Comparison of ENCODE assay signal across 28 cellular contexts in the genomic region with DNA sequence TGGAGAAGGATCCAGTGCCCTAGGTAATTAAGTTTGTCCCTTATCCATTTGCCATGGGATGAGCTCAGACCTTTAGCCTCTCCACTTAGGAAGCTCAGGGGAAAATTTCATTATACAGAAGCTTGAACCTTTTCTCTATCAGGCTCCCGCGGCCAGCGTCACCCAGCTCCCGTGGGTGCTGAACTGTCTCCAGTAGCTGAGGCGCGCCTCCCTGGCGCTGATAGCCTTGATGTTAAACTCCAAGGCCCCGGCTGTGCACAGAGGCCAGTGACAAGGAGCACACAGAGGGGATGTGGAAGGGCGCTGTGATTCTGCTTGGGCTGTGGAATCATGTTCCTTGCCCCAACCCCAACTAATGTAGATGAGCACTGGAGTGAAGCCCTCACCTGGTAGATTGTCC. TPM values are rescaled to one million over a fixed set of nuclear protein-coding genes. Genes with fewer than 3 reads are reported as not detected.
DNase-seq lines count a peak whose midpoint lies in the region; ATAC-seq, FAIRE-seq and TF ChIP-seq lines count a peak whose summit lies in the region.
"Had no signal": no experiment of that assay in that cellular context is flagged by ENCODE, and none has a peak within 500 bp of the region (broad histone marks: within the 10 kb centered on the region; RNA-seq: fewer than 3 reads in every experiment).

No MANE protein-coding gene starts in this region.

- H2AFZ ChIP-seq in astrocyte (ENCODE audit: low read depth, low read length) = no peak overlapping the region

- H3K36me3 ChIP-seq in A673 (ENCODE audit: insufficient read depth, low read length, poor library complexity, severe bottlenecking) (no peaks in the 10 kb centered on the region), astrocyte (ENCODE audit: insufficient read depth, low read length) (peaks cover 14% of the 10 kb centered on the region), mesendoderm (ENCODE audit: control insufficient read depth, insufficient read depth, low read length) (peaks cover 2% of the 10 kb centered on the region), prostate gland (no peaks in the 10 kb centered on the region), heart left ventricle (peaks cover 0 to 51% (median 8%) of the 10 kb centered on the region in 9 donors)
- H3K36me3 ChIP-seq: colonic mucosa had no signal

- POLR2A ChIA-PET in A673 (lab: Charles Lee; ENCODE audit: low non-redundant PET) = no interaction called here
- POLR2A ChIA-PET in activated CD8-positive, alpha-beta T cell treated with anti-CD3 and anti-CD28 coated beads, Interleukin-2, amount 10 ng/mL, durations not matched to agents 7 days and 5 days (lab: Charles Lee) = no interaction called here

- BruUV-seq in A673 (replicated peaks; lab: Mats Ljungman, UMichigan) = no TSS peak

- no peak overlapping the region for H3K56ac ChIP-seq in mesendoderm (ENCODE audit: low read length)

- peaks cover 19% of the 10 kb centered on the region for H3K4me1 ChIP-seq in A673 (ENCODE audit: insufficient read depth, low read length, poor library complexity, severe bottlenecking)
- peaks cover 48% of the 10 kb centered on the region for H3K4me1 ChIP-seq in astrocyte (ENCODE audit: insufficient read depth, low read length)
- peaks cover 9% of the 10 kb centered on the region for H3K4me1 ChIP-seq in mesendoderm (ENCODE audit: control insufficient read depth, low read depth, low read length)
- H3K4me1 ChIP-seq in prostate gland (replicated peaks) = peaks cover 11% of the 10 kb centered on the region
- H3K4me1 ChIP-seq in heart left ventricle = peaks cover 0 to 16% (median 3%) of the 10 kb centered on the region in 12 donors
- H3K4me1 ChIP-seq: colonic mucosa had no signal

- no peaks in the 10 kb centered on the region for H3K9me3 Mint-ChIP-seq in astrocyte (ENCODE audit: unreplicated experiment)
- no peaks in the 10 kb centered on the region for H3K9me3 Mint-ChIP-seq in activated CD8-positive, alpha-beta T cell treated with anti-CD3 and anti-CD28 coated beads, Interleukin-2, amount 10 ng/mL, durations not matched to agents 7 days and 5 days (ENCODE audit: insufficient read depth)
- H3K9me3 Mint-ChIP-seq: endodermal cell, type B pancreatic cell had no signal

- TF ChIP-seq CTCF in A673 (conservative IDR thresholded peaks at IDR 0.05; ENCODE audit: low read depth, low read length) = no peak
- no peak for TF ChIP-seq CTCF in astrocyte (IDR thresholded peaks at IDR 0.05; ENCODE audit: insufficient read depth, low read depth, low read length)
- TF ChIP-seq CTCF in prostate gland (IDR thresholded peaks at IDR 0.05) = no peak
- TF ChIP-seq CTCF in heart left ventricle (IDR thresholded peaks at IDR 0.05) = no peak

- H3K9ac ChIP-seq in astrocyte (ENCODE audit: low read length) = no peak overlapping the region
- no peak overlapping the region for H3K9ac ChIP-seq in mesendoderm (ENCODE audit: low read length)
- H3K9ac ChIP-seq: BLaER1 treated with 17β-estradiol and CSF1 and Interleukin-3, amounts not matched to agents 10 nM and 100 nM; SK-N-SH had no signal

- no peak overlapping the region for H2BK120ac ChIP-seq in mesendoderm (ENCODE audit: low read depth, low read length)

- H3K4me3 Mint-ChIP-seq in astrocyte (ENCODE audit: unreplicated experiment) = no peak overlapping the region
- no peak overlapping the region for H3K4me3 Mint-ChIP-seq in activated CD8-positive, alpha-beta T cell treated with anti-CD3 and anti-CD28 coated beads, Interleukin-2, amount 10 ng/mL, durations not matched to agents 7 days and 5 days
- H3K4me3 Mint-ChIP-seq: endodermal cell, type B pancreatic cell had no signal

- no peak overlapping the region for H3K27ac Mint-ChIP-seq in astrocyte (ENCODE audit: unreplicated experiment)
- no peak overlapping the region for H3K27ac Mint-ChIP-seq in activated CD8-positive, alpha-beta T cell treated with anti-CD3 and anti-CD28 coated beads, Interleukin-2, amount 10 ng/mL, durations not matched to agents 7 days and 5 days

- CTCF ChIA-PET in A673 (lab: Charles Lee) = no interaction called here
- CTCF ChIA-PET in activated CD8-positive, alpha-beta T cell treated with anti-CD3 and anti-CD28 coated beads, Interleukin-2, amount 10 ng/mL, durations not matched to agents 7 days and 5 days (lab: Charles Lee) = no interaction called here

- no peak for ATAC-seq in heart left ventricle
- no peak for ATAC-seq in activated CD8-positive, alpha-beta T cell treated with anti-CD3 and anti-CD28 coated beads, Interleukin-2, amount 10 ng/mL, durations not matched to agents 7 days and 5 days
- no peak for ATAC-seq in HG03097 (IDR thresholded peaks at IDR 0.05; ENCODE audit: low FRiP score, unreplicated experiment)
- ATAC-seq: GM12878 had no signal

- H2BK15ac ChIP-seq in mesendoderm (replicated peaks; ENCODE audit: low read depth) = no peak overlapping the region

- H3K18ac ChIP-seq in mesendoderm (ENCODE audit: low read length) = peak overlapping the region; percentile 75

- no peaks in the 10 kb centered on the region for H4K20me1 ChIP-seq in astrocyte (ENCODE audit: insufficient read depth, low read length)
- H4K20me1 ChIP-seq: BLaER1 treated with 17β-estradiol and CSF1 and Interleukin-3, amounts not matched to agents 10 nM and 100 nM had no signal

- no peak overlapping the region for H2AK5ac ChIP-seq in mesendoderm (ENCODE audit: low read length)

- H3K79me2 ChIP-seq in astrocyte (ENCODE audit: insufficient read depth, low read length) = no peaks in the 10 kb centered on the region
- no peaks in the 10 kb centered on the region for H3K79me2 ChIP-seq in mesendoderm (ENCODE audit: control insufficient read depth, insufficient read depth, low read length)

- WGBS in mesendoderm (ENCODE audit: extremely low coverage, insufficient coverage, low lambda C conversion rate) = no CpG with 5 or more reads among the region's 9 CpGs
- 94% methylated on average over 9 of the region's 9 CpGs for WGBS in prostate gland
- 95 to 98% (median 96%) methylated on average over 9 of the region's 9 CpGs for WGBS in heart left ventricle, 4 donors

- DNase-seq in A673 (ENCODE audit: low spot score) = no peak
- DNase-seq in astrocyte (ENCODE audit: low read depth) = no peak
- no peak for DNase-seq in mesendoderm
- no peak for DNase-seq in prostate gland (ENCODE audit: low spot score)
- no peak for DNase-seq in effector CD8-positive, alpha-beta T cell (lab: John Stamatoyannopoulos, UW)
- DNase-seq in heart left ventricle = no peak
- DNase-seq in activated CD8-positive, alpha-beta T cell treated with anti-CD3 and anti-CD28 coated beads, Interleukin-2, amount 10 ng/mL, durations not matched to agents 7 days and 5 days = no peak
- DNase-seq: activated CD4-positive, alpha-beta T cell treated with anti-CD3 and anti-CD28 coated beads, Interleukin-2, amount 50 U/mL, for 48 hours; activated CD4-positive, CD25-positive, alpha-beta regulatory T cell; activated gamma-delta T cell; activated T-cell treated with anti-CD3 and anti-CD28 coated beads for 4 hours; brain microvascular endothelial cell; Caco-2; colonic mucosa; mucosa of descending colon; NCI-H1105 treated with DMSO at 0.1 percent for 48 hours; NCI-H2081; retina; SK-N-SH; spleen; stimulated activated CD4-positive, alpha-beta T cell treated with anti-CD3 and anti-CD28 coated beads, Interleukin-4, amount 100 ng/mL, for 1 hour; stimulated activated naive CD4-positive, alpha-beta T cell had no signal

- peaks cover 46% of the 10 kb centered on the region for H3K4me1 Mint-ChIP-seq in astrocyte (ENCODE audit: low read depth, unreplicated experiment)
- no peaks in the 10 kb centered on the region for H3K4me1 Mint-ChIP-seq in activated CD8-positive, alpha-beta T cell treated with anti-CD3 and anti-CD28 coated beads, Interleukin-2, amount 10 ng/mL, durations not matched to agents 7 days and 5 days (ENCODE audit: low read depth)

- H3K4me3 ChIP-seq in A673 (ENCODE audit: low read depth, low read length, poor library complexity, severe bottlenecking) (no peak overlapping the region), astrocyte (ENCODE audit: insufficient read depth, low read depth, low read length) (no peak overlapping the region), mesendoderm (ENCODE audit: low read length) (no peak overlapping the region), prostate gland (no peak overlapping the region), heart left ventricle (no peak overlapping the region)
- H3K4me3 ChIP-seq: BLaER1 treated with 17β-estradiol and CSF1 and Interleukin-3, amounts not matched to agents 10 nM and 100 nM; colonic mucosa; GM12878; mucosa of descending colon; spleen had no signal

- H3K23ac ChIP-seq in mesendoderm (ENCODE audit: low read length) = no peak overlapping the region

- peaks cover 8% of the 10 kb centered on the region for H3K36me3 Mint-ChIP-seq in astrocyte (ENCODE audit: low read depth, unreplicated experiment)
- H3K36me3 Mint-ChIP-seq in activated CD8-positive, alpha-beta T cell treated with anti-CD3 and anti-CD28 coated beads, Interleukin-2, amount 10 ng/mL, durations not matched to agents 7 days and 5 days (ENCODE audit: low read depth) = no peaks in the 10 kb centered on the region

- H3K9me3 ChIP-seq in A673 (ENCODE audit: low read depth, low read length, poor library complexity, severe bottlenecking) = no peaks in the 10 kb centered on the region
- H3K9me3 ChIP-seq in astrocyte (ENCODE audit: insufficient read depth, low read depth, low read length) = no peaks in the 10 kb centered on the region
- no peaks in the 10 kb centered on the region for H3K9me3 ChIP-seq in prostate gland
- no peaks in the 10 kb centered on the region for H3K9me3 ChIP-seq in heart left ventricle
- H3K9me3 ChIP-seq: BLaER1 treated with 17β-estradiol and CSF1 and Interleukin-3, amounts not matched to agents 10 nM and 100 nM; Caco-2; colonic mucosa; mucosa of descending colon; SK-N-SH; spleen had no signal

- peak overlapping the region; percentile 52 for H4K5ac ChIP-seq in mesendoderm (ENCODE audit: low read length)

- no peaks in the 10 kb centered on the region for H3K27me3 ChIP-seq in A673 (replicated peaks; ENCODE audit: insufficient read depth, low read depth, low read length, poor library complexity)
- H3K27me3 ChIP-seq in astrocyte (ENCODE audit: insufficient read depth, low read length) = no peaks in the 10 kb centered on the region
- H3K27me3 ChIP-seq in mesendoderm (ENCODE audit: insufficient read depth, low read length, poor library complexity) = no peaks in the 10 kb centered on the region
- no peaks in the 10 kb centered on the region for H3K27me3 ChIP-seq in prostate gland (replicated peaks; ENCODE audit: insufficient read depth)
- H3K27me3 ChIP-seq in heart left ventricle = no peaks in the 10 kb centered on the region
- H3K27me3 ChIP-seq: BLaER1 treated with 17β-estradiol and CSF1 and Interleukin-3, amounts not matched to agents 10 nM and 100 nM; brain microvascular endothelial cell; colonic mucosa; spleen had no signal

- peaks cover 1% of the 10 kb centered on the region for H3K27me3 Mint-ChIP-seq in astrocyte (ENCODE audit: low read depth, unreplicated experiment)
- H3K27me3 Mint-ChIP-seq in activated CD8-positive, alpha-beta T cell treated with anti-CD3 and anti-CD28 coated beads, Interleukin-2, amount 10 ng/mL, durations not matched to agents 7 days and 5 days (ENCODE audit: low read depth) = peaks cover 2% of the 10 kb centered on the region
- H3K27me3 Mint-ChIP-seq: type B pancreatic cell had no signal

- no peaks in the 10 kb centered on the region for H3K79me1 ChIP-seq in mesendoderm (ENCODE audit: low read length)

- H4K8ac ChIP-seq in mesendoderm (ENCODE audit: low read depth, low read length) = no peak overlapping the region

- H3K4me2 ChIP-seq in astrocyte (ENCODE audit: low read length) = no peak overlapping the region
- no peak overlapping the region for H3K4me2 ChIP-seq in mesendoderm (ENCODE audit: low read length)
- H3K4me2 ChIP-seq: SK-N-SH had no signal

- no peak for FAIRE-seq in astrocyte (lab: Jason Lieb, UNC)
- FAIRE-seq: A204.1, GM12878 had no signal

- no peak overlapping the region for H3K4ac ChIP-seq in mesendoderm (ENCODE audit: low read depth, low read length)

- intact Hi-C loops in A673 (cut with micrococcal nuclease; ENCODE audit: unreplicated experiment) (no loop called here), prostate gland (cut with DNase I) (loop anchor here (5.0 kb wide), 1 partner anchor 36 kb away; no protein-coding TSS in a partner anchor), heart left ventricle (cut with DNase I) (no loop called here)

- no peak overlapping the region for H2BK5ac ChIP-seq in mesendoderm (ENCODE audit: low read length)

- TF ChIP-seq POLR2A in prostate gland (IDR thresholded peaks at IDR 0.05) (no peak), heart left ventricle (IDR thresholded peaks at IDR 0.05) (no peak)

- peak overlapping the region; percentile 61 for H3K27ac ChIP-seq in A673 (ENCODE audit: low read depth, low read length, poor library complexity, severe bottlenecking)
- H3K27ac ChIP-seq in astrocyte (ENCODE audit: low read depth, low read length) = peak overlapping the region; percentile 30
- no peak overlapping the region for H3K27ac ChIP-seq in mesendoderm (ENCODE audit: low read depth, low read length)
- peak overlapping the region; percentile 46 to 68 for H3K27ac ChIP-seq in prostate gland
- peak overlapping the region in 1 of 12 donors; percentile 82 for H3K27ac ChIP-seq in heart left ventricle
- H3K27ac ChIP-seq: colonic mucosa, spleen had no signal

RNA-seq across cellular contexts. Expression of a gene that starts 50.8 kb away (rescaled TPM):
- total RNA-seq in A673 (2021) = 4.0 and 7.7 TPM in 2 replicates
- total RNA-seq in astrocyte = 68.5 and 76.7 TPM in 2 replicates
- polyA plus RNA-seq in mesendoderm (2013, experiment 1 of 2) = 25.9 TPM
- 23.7 TPM for polyA plus RNA-seq in mesendoderm (2013, experiment 2 of 2)
- total RNA-seq in prostate gland = 10 to 100 TPM in 1 of 2 donors, 1 to 10 TPM in 1; 9.7 to 21.0 TPM
- total RNA-seq in heart left ventricle = 10 to 100 TPM in 4 of 9 donors, 1 to 10 TPM in 5; 3.1 to 57.5 (median 6.9) TPM
- polyA plus RNA-seq in heart left ventricle = 1 to 10 TPM; 2.0 to 3.6 TPM
- 1 to 10 TPM; 4.0 to 4.2 TPM for total RNA-seq in activated CD8-positive, alpha-beta T cell treated with anti-CD3 and anti-CD28 coated beads, Interleukin-2, amount 10 ng/mL, durations not matched to agents 7 days and 5 days
